In genomic region chr18:79568543-79569205, GRCh38 we compare ENCODE assay signal across 24 cellular contexts.
DNase-seq lines count a peak whose midpoint lies in the region; ATAC-seq and TF ChIP-seq lines count a peak whose summit lies in the region.
"Had no signal": no experiment of that assay in that cellular context is flagged by ENCODE, and none has a peak within 500 bp of the region (broad histone marks: within the 10 kb centered on the region; RNA-seq: fewer than 3 reads in every experiment).

No MANE protein-coding gene starts in this region.

- in situ Hi-C loops in brain microvascular endothelial cell (cut with HindIII; ENCODE audit: low pct_ligation_motif_present, low sequenced_read_pairs) = no loop called here

- H3K4me1 ChIP-seq in heart left ventricle (peaks cover 0 to 30% (median 11%) of the 10 kb centered on the region in 12 donors), heart right ventricle (peaks cover 7 to 42% (median 20%) of the 10 kb centered on the region in 9 donors), tibial artery (peaks cover 0 to 25% (median 19%) of the 10 kb centered on the region in 4 donors)
- H3K4me1 ChIP-seq: A549, transverse colon had no signal

- POLR2A ChIA-PET in activated CD4-positive, alpha-beta T cell treated with anti-CD3 and anti-CD28 coated beads for 36 hours (lab: Charles Lee) = no interaction called here
- POLR2A ChIA-PET in WTC11 (lab: Charles Lee) = no interaction called here

- ATAC-seq in heart left ventricle (no peak), heart right ventricle (no peak), WTC11 (no peak)
- ATAC-seq in activated CD4-positive, alpha-beta T cell treated with anti-CD3 and anti-CD28 coated beads for 36 hours = no peak
- ATAC-seq: A549; activated T-cell treated with anti-CD3 and anti-CD28 coated beads, Interleukin-2, amount 50 U/mL, for 72 hours had no signal

- H3K4me1 Mint-ChIP-seq in nephron progenitor cell (peaks cover 62% of the 10 kb centered on the region), WTC11 (peaks cover 26% of the 10 kb centered on the region)
- peaks cover 8% of the 10 kb centered on the region for H3K4me1 Mint-ChIP-seq in activated CD4-positive, alpha-beta T cell treated with anti-CD3 and anti-CD28 coated beads for 36 hours
- H3K4me1 Mint-ChIP-seq: activated naive CD4-positive, alpha-beta T cell treated with anti-CD3 and anti-CD28 coated beads, Interleukin-2, amount 50 U/mL, for 24 hours; B cell had no signal

- H3K27ac Mint-ChIP-seq in nephron progenitor cell (peak overlapping the region; percentile 100), WTC11 (no peak overlapping the region)
- no peak overlapping the region for H3K27ac Mint-ChIP-seq in activated CD4-positive, alpha-beta T cell treated with anti-CD3 and anti-CD28 coated beads for 36 hours
- H3K27ac Mint-ChIP-seq: activated naive CD4-positive, alpha-beta T cell treated with anti-CD3 and anti-CD28 coated beads, Interleukin-2, amount 50 U/mL, for 24 hours; activated T-cell treated with anti-CD3 and anti-CD28 coated beads, Interleukin-2, amount 50 U/mL, for 72 hours; B cell; stimulated activated naive CD8-positive, alpha-beta T cell treated with anti-CD3 and anti-CD28 coated beads, Interleukin-15, Interleukin-2, amounts not matched to agents 100 ng/mL and 50 ng/mL, for 24 hours had no signal

- TF ChIP-seq CTCF in heart left ventricle (IDR thresholded peaks at IDR 0.05) (no peak), heart right ventricle (IDR thresholded peaks at IDR 0.05) (no peak), brain microvascular endothelial cell (IDR thresholded peaks at IDR 0.05; ENCODE audit: low read depth, low read length, missing control alignments) (no peak), nephron progenitor cell (IDR thresholded peaks at IDR 0.05) (no peak), tibial artery (IDR thresholded peaks at IDR 0.05) (no peak), WTC11 (IDR thresholded peaks at IDR 0.05) (no peak)

- H3K9me3 ChIP-seq in heart left ventricle = peaks cover 0 to 19% (median 13%) of the 10 kb centered on the region in 12 donors
- H3K9me3 ChIP-seq in heart right ventricle = peaks cover 0 to 20% (median 12%) of the 10 kb centered on the region in 11 donors
- peaks cover 9 to 14% (median 11%) of the 10 kb centered on the region in 3 donors for H3K9me3 ChIP-seq in tibial artery

- no peak for TF ChIP-seq POLR2A in heart left ventricle (IDR thresholded peaks at IDR 0.05)

- no peak overlapping the region for H3K4me3 Mint-ChIP-seq in nephron progenitor cell
- H3K4me3 Mint-ChIP-seq in activated CD4-positive, alpha-beta T cell treated with anti-CD3 and anti-CD28 coated beads for 36 hours = no peak overlapping the region
- no peak overlapping the region for H3K4me3 Mint-ChIP-seq in WTC11
- H3K4me3 Mint-ChIP-seq: activated naive CD4-positive, alpha-beta T cell treated with anti-CD3 and anti-CD28 coated beads, Interleukin-2, amount 50 U/mL, for 24 hours; activated T-cell treated with anti-CD3 and anti-CD28 coated beads, Interleukin-2, amount 50 U/mL, for 72 hours; B cell; stimulated activated naive CD8-positive, alpha-beta T cell treated with anti-CD3 and anti-CD28 coated beads, Interleukin-15, Interleukin-2, amounts not matched to agents 100 ng/mL and 50 ng/mL, for 24 hours had no signal

- no peaks in the 10 kb centered on the region for H3K27me3 ChIP-seq in heart left ventricle
- H3K27me3 ChIP-seq in heart right ventricle = no peaks in the 10 kb centered on the region
- H3K27me3 ChIP-seq in brain microvascular endothelial cell (replicated peaks) = no peaks in the 10 kb centered on the region
- no peaks in the 10 kb centered on the region for H3K27me3 ChIP-seq in tibial artery

- DNase-seq in heart left ventricle (peak in 3 of 5 donors; percentile 3 to 24 (median 13)), heart right ventricle (no peak), brain microvascular endothelial cell (no peak), nephron progenitor cell (no peak), tibial artery (peak; percentile 13 to 24), WTC11 (ENCODE audit: low spot score) (no peak), NCI-H345 (lab: John Stamatoyannopoulos, UW) (no peak)
- DNase-seq in activated CD4-positive, alpha-beta T cell treated with anti-CD3 and anti-CD28 coated beads for 36 hours = no peak
- DNase-seq: activated CD4-positive, alpha-beta T cell treated with anti-CD3 and anti-CD28 coated beads for 4 hours; activated T-cell treated with anti-CD3 and anti-CD28 coated beads, Interleukin-2, amount 50 U/mL, for 72 hours; erythroblast; foreskin melanocyte; NCI-H1694 treated with DMSO at 0.1 percent for 48 hours; SHP77; small intestine; stimulated activated CD4-positive, alpha-beta T cell treated with anti-CD3 and anti-CD28 coated beads, Interleukin-4, amount 100 ng/mL, for 1 hour; T-helper 1 cell; transverse colon had no signal

- H3K36me3 ChIP-seq in heart left ventricle (no peaks in the 10 kb centered on the region), heart right ventricle (no peaks in the 10 kb centered on the region), brain microvascular endothelial cell (replicated peaks) (no peaks in the 10 kb centered on the region), tibial artery (no peaks in the 10 kb centered on the region)
- H3K36me3 ChIP-seq: transverse colon had no signal

- H3K9me3 Mint-ChIP-seq in nephron progenitor cell = peaks cover 38% of the 10 kb centered on the region
- peaks cover 9% of the 10 kb centered on the region for H3K9me3 Mint-ChIP-seq in activated CD4-positive, alpha-beta T cell treated with anti-CD3 and anti-CD28 coated beads for 36 hours (ENCODE audit: low read depth)
- H3K9me3 Mint-ChIP-seq in WTC11 = peaks cover 27% of the 10 kb centered on the region
- H3K9me3 Mint-ChIP-seq: activated naive CD4-positive, alpha-beta T cell treated with anti-CD3 and anti-CD28 coated beads, Interleukin-2, amount 50 U/mL, for 24 hours had no signal

- H3K27ac ChIP-seq in heart left ventricle (peak overlapping the region in 2 of 12 donors; percentile 66 to 85), heart right ventricle (peak overlapping the region in 1 of 10 donors; percentile 50), brain microvascular endothelial cell (peak overlapping the region; percentile 80), tibial artery (no peak overlapping the region)
- H3K27ac ChIP-seq: A549, KMS-11, transverse colon had no signal

- WGBS in heart left ventricle, 4 donors = 86 to 91% (median 87%) methylated on average over 13 of the region's 13 CpGs
- WGBS in heart right ventricle, 2 donors = 87 to 88% methylated on average over 13 of the region's 13 CpGs

- CTCF ChIA-PET in activated CD4-positive, alpha-beta T cell treated with anti-CD3 and anti-CD28 coated beads for 36 hours (lab: Charles Lee) = interaction anchor here (0.6 to 0.7 kb wide), 2 partner anchors 14 to 420 kb away, joined by 3 to 5 read pairs; no protein-coding TSS in a partner anchor
- CTCF ChIA-PET in WTC11 (lab: Charles Lee) = no interaction called here

- H3K36me3 Mint-ChIP-seq in nephron progenitor cell (ENCODE audit: low read depth) (peaks cover 6% of the 10 kb centered on the region), WTC11 (peaks cover 11% of the 10 kb centered on the region)
- peaks cover 6% of the 10 kb centered on the region for H3K36me3 Mint-ChIP-seq in activated CD4-positive, alpha-beta T cell treated with anti-CD3 and anti-CD28 coated beads for 36 hours (ENCODE audit: low read depth)
- H3K36me3 Mint-ChIP-seq: activated naive CD4-positive, alpha-beta T cell treated with anti-CD3 and anti-CD28 coated beads, Interleukin-2, amount 50 U/mL, for 24 hours had no signal

- H3K27me3 Mint-ChIP-seq in nephron progenitor cell (ENCODE audit: low read depth, poor library complexity) (peaks cover 2% of the 10 kb centered on the region), WTC11 (ENCODE audit: low read depth) (peaks cover 5% of the 10 kb centered on the region; the same call in 1 of the 2 replicates)
- H3K27me3 Mint-ChIP-seq in activated CD4-positive, alpha-beta T cell treated with anti-CD3 and anti-CD28 coated beads for 36 hours = no peaks in the 10 kb centered on the region
- H3K27me3 Mint-ChIP-seq: activated naive CD4-positive, alpha-beta T cell treated with anti-CD3 and anti-CD28 coated beads, Interleukin-2, amount 50 U/mL, for 24 hours; B cell; stimulated activated naive CD8-positive, alpha-beta T cell treated with anti-CD3 and anti-CD28 coated beads, Interleukin-15, Interleukin-2, amounts not matched to agents 100 ng/mL and 50 ng/mL, for 24 hours had no signal

- H3K4me3 ChIP-seq in heart left ventricle (no peak overlapping the region), heart right ventricle (no peak overlapping the region), brain microvascular endothelial cell (ENCODE audit: low read depth, low read length) (no peak overlapping the region), tibial artery (no peak overlapping the region)
- H3K4me3 ChIP-seq: A549, lung, transverse colon had no signal

- intact Hi-C loops in heart left ventricle (cut with DNase I) (no loop called here), heart right ventricle (cut with DNase I) (no loop called here), tibial artery (cut with DNase I; ENCODE audit: low total_unique reads) (no loop called here)
- intact Hi-C loops in activated CD4-positive, alpha-beta T cell treated with anti-CD3 and anti-CD28 coated beads for 36 hours (cut with DNase I, micrococcal nuclease) = no loop called here

TF ChIP-seq in WTC11, 78 proteins besides CTCF, POLR2A, EP300 and RAD21 (continues in another document):
- TF ChIP-seq STAT6 (CRISPR knock-in tag; conservative IDR thresholded peaks at IDR 0.05; ENCODE audit: low read depth) = no peak

Comparison
In these comparisons a context has a peak if more than half of its experiments do, and no peak if none do; other contexts are left out.
1. DNase-seq: peak in heart left ventricle (3 of 5) and tibial artery (2 of 2); none in heart right ventricle (0 of 2), brain microvascular endothelial cell (single experiment), nephron progenitor cell (single experiment), activated CD4-positive, alpha-beta T cell treated with anti-CD3 and anti-CD28 coated beads for 36 hours (single experiment), WTC11 (single experiment) and NCI-H345 (single experiment).